Comparison of ENCODE assay signal across 10 cellular contexts in genomic region chr4:150579591-150580234, GRCh38. TPM values are rescaled to one million over a fixed set of nuclear protein-coding genes. Genes with fewer than 3 reads are reported as not detected.
DNase-seq lines count a peak whose midpoint lies in the region; ATAC-seq, FAIRE-seq and TF ChIP-seq lines count a peak whose summit lies in the region.
"Had no signal": no experiment of that assay in that cellular context is flagged by ENCODE, and none has a peak within 500 bp of the region (broad histone marks: within the 10 kb centered on the region; RNA-seq: fewer than 3 reads in every experiment).

No MANE protein-coding gene starts in this region.

- H3K27me3 ChIP-seq in H9 (ENCODE audit: insufficient read depth, low read length) (peaks cover 30% of the 10 kb centered on the region; the same call in 1 of the 2 replicates), skeletal muscle satellite cell (ENCODE audit: control insufficient read depth, insufficient read depth, low read length) (no peaks in the 10 kb centered on the region)

- H3K4me3 Mint-ChIP-seq in H9, result peak overlapping the region; percentile 69 to 84

- H3K9ac ChIP-seq in H9 (ENCODE audit: extremely low read depth, insufficient read length, low read length) (no peak overlapping the region), skeletal muscle satellite cell (ENCODE audit: low read depth, low read length) (peak overlapping the region; percentile 78)

- no peaks in the 10 kb centered on the region for H3K36me3 Mint-ChIP-seq in H9 (ENCODE audit: insufficient read depth in 1 of 3, low read depth in 3 of 3)

- no peaks in the 10 kb centered on the region for H3K79me1 ChIP-seq in H9 (ENCODE audit: insufficient read depth, low read depth, low read length, poor library complexity, severe bottlenecking)

- POLR2A ChIA-PET in OCI-LY7 (lab: Charles Lee), result no interaction called here

- H4K5ac ChIP-seq in H9 (ENCODE audit: insufficient read length, low read depth, low read length), result no peak overlapping the region

- H3K36me3 ChIP-seq in skeletal muscle satellite cell (ENCODE audit: insufficient read depth, low read length), result peaks cover 5% of the 10 kb centered on the region
- H3K36me3 ChIP-seq in OCI-LY7 (ENCODE audit: insufficient read depth, low read length), result 0 out of 2 replicates have a peak, but pooled peaks cover 6% of the 10 kb centered on the region

- H3K4me3 ChIP-seq in skeletal muscle satellite cell (ENCODE audit: low read length) (peak overlapping the region; percentile 85), OCI-LY7 (ENCODE audit: low read depth, low read length, poor library complexity, severe bottlenecking) (no peak overlapping the region)

- H2BK120ac ChIP-seq in H9 (ENCODE audit: low read depth, low read length, poor library complexity, severe bottlenecking), result no peak overlapping the region

- no peak for FAIRE-seq in D721Med (lab: Jason Lieb, UNC)

- H3K4me1 Mint-ChIP-seq in H9, result peaks cover 44 to 53% of the 10 kb centered on the region in 2 experiments

- no peak for ATAC-seq in left colon

- peak overlapping the region; percentile 27; the same call in 1 of the 2 replicates for H3K14ac ChIP-seq in H9 (ENCODE audit: insufficient read depth, low read length)

- H4K8ac ChIP-seq in H9 (replicated peaks; ENCODE audit: insufficient read length, low read depth, low read length), result no peak overlapping the region

- no TSS peak for BruUV-seq in OCI-LY7 (replicated peaks; lab: Mats Ljungman, UMichigan)

- H3K9me3 ChIP-seq in H9 (ENCODE audit: control insufficient read depth, low read depth, low read length), result no peaks in the 10 kb centered on the region
- no peaks in the 10 kb centered on the region for H3K9me3 ChIP-seq in skeletal muscle satellite cell (replicated peaks; ENCODE audit: low read length)
- H3K9me3 ChIP-seq in OCI-LY7 (ENCODE audit: low read length), result no peaks in the 10 kb centered on the region

- CTCF ChIA-PET in OCI-LY7 (lab: Charles Lee; ENCODE audit: unreplicated experiment), result interaction anchor here (0.5 kb wide), 1 partner anchor 9 kb away, joined by 3 read pairs; no protein-coding TSS in a partner anchor

- H3K27me3 Mint-ChIP-seq in H9 (ENCODE audit: low read depth), result peaks cover 64% of the 10 kb centered on the region

- peaks cover 35% of the 10 kb centered on the region for H3K23me2 ChIP-seq in H9 (ENCODE audit: insufficient read length, low read depth, low read length, poor library complexity, severe bottlenecking)

- no peak overlapping the region for H3K4ac ChIP-seq in H9 (ENCODE audit: low read depth, low read length)

- no peak overlapping the region for H2BK12ac ChIP-seq in H9 (ENCODE audit: insufficient read length, low read depth, low read length)

- intact Hi-C loops in OCI-LY7 (cut with micrococcal nuclease; ENCODE audit: unreplicated experiment), result no loop called here
- intact Hi-C loops in left colon (cut with DNase I, micrococcal nuclease), result loop anchor here in 1 of 2 donors (5.0 kb wide), 1 partner anchor 277 kb away; no protein-coding TSS in a partner anchor

- no CpG with 5 or more reads among the region's 65 CpGs for WGBS in H9 (ENCODE audit: extremely low coverage, insufficient read length, low lambda C conversion rate)

- no peak overlapping the region for H3T11ph ChIP-seq in H9 (ENCODE audit: low read length)

- H2BK20ac ChIP-seq in H9 (ENCODE audit: low read depth, low read length, poor library complexity, severe bottlenecking), result no peak overlapping the region

- no peak overlapping the region for H3K56ac ChIP-seq in H9 (ENCODE audit: insufficient read length, low read depth, low read length)

- DNase-seq in H9 (peak; percentile 50), dermis blood vessel endothelial cell (peak; percentile 38), islet precursor cell (peak; percentile 80), OCI-LY7 (ENCODE audit: low spot score) (no peak), left colon (no peak), EL (no peak), D721Med (ENCODE audit: insufficient read length, low spot score) (no peak)
- DNase-seq: effector CD8-positive, alpha-beta T cell; NK-92 treated with Interleukin-12 subunit alpha and Interleukin-12 subunit beta, amount 100 ng/mL, for 24 hours had no signal

- H4K20me1 ChIP-seq in H9 (ENCODE audit: control insufficient read depth, insufficient read depth, insufficient read length) (peaks cover 4% of the 10 kb centered on the region), OCI-LY7 (ENCODE audit: insufficient read depth, low read length) (no peaks in the 10 kb centered on the region)

- H3K79me2 ChIP-seq in H9 (ENCODE audit: insufficient read depth, low read length) (no peaks in the 10 kb centered on the region), OCI-LY7 (ENCODE audit: insufficient read depth, low read depth, low read length) (no peaks in the 10 kb centered on the region)

- H2AFZ ChIP-seq in H9 (ENCODE audit: low read length) (no peak overlapping the region), OCI-LY7 (ENCODE audit: low read length) (no peak overlapping the region)

- H3K18ac ChIP-seq in H9 (ENCODE audit: insufficient read length, low read depth, low read length), result no peak overlapping the region

- no peak overlapping the region for H2AK5ac ChIP-seq in H9 (ENCODE audit: insufficient read length, low read length)

- H3K4me2 ChIP-seq in H9 (ENCODE audit: insufficient read depth, insufficient read length, low read length), result peak overlapping the region; percentile 45
- H3K4me2 ChIP-seq in skeletal muscle satellite cell (ENCODE audit: low read length), result peak overlapping the region; percentile 93
- H3K4me2 ChIP-seq in OCI-LY7 (ENCODE audit: low read length), result no peak overlapping the region

- no peak overlapping the region for H3K23ac ChIP-seq in H9 (ENCODE audit: insufficient read length, low read depth, low read length)

- no peak overlapping the region for H3K27ac Mint-ChIP-seq in H9

- H2BK5ac ChIP-seq in H9 (ENCODE audit: insufficient read length, low read length), result no peak overlapping the region

- no peak overlapping the region for H4K91ac ChIP-seq in H9 (ENCODE audit: insufficient read length, low read depth, low read length)

- no peak for TF ChIP-seq CTCF in H9 (conservative IDR thresholded peaks at IDR 0.05)
- TF ChIP-seq CTCF in OCI-LY7 (conservative IDR thresholded peaks at IDR 0.05; ENCODE audit: low read length), result no peak
- TF ChIP-seq CTCF in D721Med (IDR thresholded peaks at IDR 0.05; ENCODE audit: insufficient read depth, missing control alignments), result no peak

- H3K27ac ChIP-seq in H9 (ENCODE audit: insufficient read length, low read depth, low read length), result no peak overlapping the region
- no peak overlapping the region for H3K27ac ChIP-seq in OCI-LY7 (ENCODE audit: low read depth, low read length, poor library complexity, severe bottlenecking)

- H3K4me1 ChIP-seq in H9 (ENCODE audit: insufficient read depth, low read length) (0 out of 2 replicates have a peak, but pooled peaks cover 2% of the 10 kb centered on the region), skeletal muscle satellite cell (ENCODE audit: control insufficient read depth, insufficient read depth, low read length) (peaks cover 7% of the 10 kb centered on the region), OCI-LY7 (ENCODE audit: insufficient read depth, low read length, poor library complexity, severe bottlenecking) (no peaks in the 10 kb centered on the region)

- H3K9me2 ChIP-seq in OCI-LY7 (ENCODE audit: insufficient read depth, low read length), result no peaks in the 10 kb centered on the region

- peaks cover 0 to 3% of the 10 kb centered on the region in 2 experiments; a peak in 1 of 5 replicates for H3K9me3 Mint-ChIP-seq in H9

- H2BK15ac ChIP-seq in H9 (ENCODE audit: low read depth, low read length), result no peak overlapping the region

RNA-seq across cellular contexts. Expression of gene MAB21L2, which starts 2.2 kb away (rescaled TPM):
- total RNA-seq in H9 (2021), result not detected in 2 replicates
- total RNA-seq in dermis blood vessel endothelial cell, result 0.17 and 0.33 TPM in 2 replicates
- total RNA-seq in skeletal muscle satellite cell (2012; rRNA removed), result not detected in 2 replicates
- not detected in 2 replicates for total RNA-seq in OCI-LY7 (2014; rRNA removed; shearing (Covaris generic))
- not detected in 2 replicates for total RNA-seq in OCI-LY7 (2022)
- 10 to 100 TPM in 1 of 2 donors, 1 to 10 TPM in 1; 2.4 to 45.8 TPM for total RNA-seq in left colon

Comparison
In these comparisons a context has a peak if more than half of its experiments do, and no peak if none do; other contexts are left out.
1. DNase-seq: peak in H9 (single experiment), dermis blood vessel endothelial cell (single experiment) and islet precursor cell (single experiment); none in OCI-LY7 (single experiment), left colon (0 of 2), EL (single experiment) and D721Med (single experiment).